9 cellular contexts compared by ENCODE assay signal in the genomic region with DNA sequence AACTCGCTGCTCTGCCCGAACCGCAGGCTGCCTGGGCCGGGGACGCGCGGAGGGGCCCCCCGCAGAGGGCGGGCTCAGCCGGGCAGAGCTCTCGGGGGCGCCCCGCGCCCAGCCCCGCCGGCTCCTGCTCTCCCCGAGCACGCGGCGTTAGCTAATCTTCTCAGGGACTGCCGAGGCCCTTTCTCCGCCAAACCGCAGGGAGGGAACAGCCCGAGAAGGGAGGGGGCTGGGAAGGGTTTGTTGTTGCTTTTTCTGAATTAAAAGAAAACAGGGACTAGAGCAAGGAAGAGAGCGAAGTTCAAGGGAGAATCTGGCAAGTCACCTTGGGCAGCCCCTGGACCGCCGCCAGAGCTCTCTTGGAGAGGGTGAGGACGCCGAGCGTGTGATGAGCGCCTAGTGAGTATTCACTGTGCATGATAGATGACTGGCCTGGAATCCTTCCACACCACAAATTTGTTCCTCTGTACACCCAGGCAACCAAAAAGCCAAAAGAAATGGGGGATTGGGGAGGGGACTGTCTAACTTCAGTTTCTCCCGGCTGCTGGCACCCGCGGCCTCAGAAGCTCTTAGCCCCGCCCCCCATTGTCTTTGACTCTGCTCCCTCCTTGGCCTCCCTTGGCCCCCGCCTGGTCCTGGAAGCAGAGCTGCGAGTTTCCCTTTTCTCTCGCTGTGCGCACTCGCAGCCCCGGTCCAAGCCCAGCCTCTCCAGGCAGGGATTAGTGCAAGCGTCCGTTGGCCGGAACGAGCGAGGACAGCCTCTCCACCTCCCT. TPM values are rescaled to one million over a fixed set of nuclear protein-coding genes. Genes with fewer than 3 reads are reported as not detected.
DNase-seq lines count a peak whose midpoint lies in the region; ATAC-seq and TF ChIP-seq lines count a peak whose summit lies in the region.
"Had no signal": no experiment of that assay in that cellular context is flagged by ENCODE, and none has a peak within 500 bp of the region (broad histone marks: within the 10 kb centered on the region; RNA-seq: fewer than 3 reads in every experiment).

No MANE protein-coding gene starts in this region.

- peaks cover 14% of the 10 kb centered on the region for H3K27me3 ChIP-seq in mammary epithelial cell (ENCODE audit: insufficient read depth, low read length)
- peaks cover 30% of the 10 kb centered on the region for H3K27me3 ChIP-seq in iPS-18a (ENCODE audit: control insufficient read depth, insufficient read depth, low read length)

- no TSS peak for BruUV-seq in mammary epithelial cell (replicated peaks; lab: Mats Ljungman, UMichigan)

- peak overlapping the region; percentile 30 for H2AFZ ChIP-seq in mammary epithelial cell (ENCODE audit: low read depth, low read length)

- 5% methylated on average over 22 of the region's 46 CpGs for WGBS in mammary epithelial cell (ENCODE audit: low coverage, missing lambda C conversion rate)

- no peak for TF ChIP-seq CTCF in mammary epithelial cell (conservative IDR thresholded peaks at IDR 0.05 in 1 of 2, IDR thresholded peaks at IDR 0.05 in 1 of 2; ENCODE audit: extremely low read depth in 1 of 2, insufficient read depth in 1 of 2, low read depth in 1 of 2, low read length in 2 of 2)

- peak; percentile 71 for DNase-seq in DMS 273 (lab: John Stamatoyannopoulos, UW; ENCODE audit: unreplicated experiment)
- peak; percentile 32 for DNase-seq in RKO (ENCODE audit: low spot score)
- peak; percentile 83 for DNase-seq in mammary epithelial cell
- peak; percentile 94 for DNase-seq in sciatic nerve (ENCODE audit: low spot score)
- DNase-seq in NCI-H524 (lab: John Stamatoyannopoulos, UW) = no peak

- in situ Hi-C loops in mammary epithelial cell (cut with MboI; ENCODE audit: low sequenced_read_pairs in 2 of 2) = loop anchor here in 1 of 2 donors (10.0 to 25.0 kb wide), 2 partner anchors 221 to 536 kb away; no protein-coding TSS in a partner anchor

- peak overlapping the region in 2 of 3 experiments; percentile 17 to 18 for H3K4me3 ChIP-seq in mammary epithelial cell (replicated peaks in 1 of 3; ENCODE audit: insufficient read depth in 1 of 3, low read depth in 2 of 3, low read length in 3 of 3)
- H3K4me3 ChIP-seq in iPS-18a (ENCODE audit: low read length) = peak overlapping the region; percentile 70

- CTCF ChIA-PET in mammary epithelial cell (lab: Charles Lee; ENCODE audit: low non-redundant PET) = interaction anchor here (0.5 to 0.8 kb wide), 3 partner anchors 9 to 220 kb away, joined by 3 to 4 read pairs (median 4); no protein-coding TSS in a partner anchor

- intact Hi-C loops in mammary epithelial cell (cut with micrococcal nuclease) = no loop called here
- intact Hi-C loops in sciatic nerve (cut with DNase I) = no loop called here

- H3K9ac ChIP-seq in mammary epithelial cell (ENCODE audit: insufficient read depth, low read length) (no peak overlapping the region), iPS-18a (ENCODE audit: low read length) (peak overlapping the region; percentile 49)

- ATAC-seq in HG02610 (IDR thresholded peaks at IDR 0.05; ENCODE audit: unreplicated experiment) (peak; percentile 79), sciatic nerve (peak; percentile 96), HG02970 (IDR thresholded peaks at IDR 0.05; ENCODE audit: low FRiP score, unreplicated experiment) (no peak)

- H3K27ac ChIP-seq in mammary epithelial cell (ENCODE audit: insufficient read depth, low read depth, low read length) (no peak overlapping the region), iPS-18a (ENCODE audit: low read length) (no peak overlapping the region)

- H3K4me2 ChIP-seq in mammary epithelial cell (ENCODE audit: insufficient read depth, low read depth, low read length) = peak overlapping the region; percentile 82

- H3K9me3 ChIP-seq in mammary epithelial cell (replicated peaks; ENCODE audit: insufficient read depth, low read length) (no peaks in the 10 kb centered on the region), iPS-18a (ENCODE audit: control insufficient read depth, low read depth, low read length) (no peaks in the 10 kb centered on the region)

- H3K79me2 ChIP-seq in mammary epithelial cell (ENCODE audit: insufficient read depth, low read length) = no peaks in the 10 kb centered on the region

- H4K20me1 ChIP-seq in mammary epithelial cell (ENCODE audit: insufficient read depth, low read length) = no peaks in the 10 kb centered on the region

- dilution Hi-C loops in mammary epithelial cell (cut with HindIII; ENCODE audit: low sequenced_read_pairs) = no loop called here

- H3K36me3 ChIP-seq in mammary epithelial cell (ENCODE audit: insufficient read depth, low read length) (no peaks in the 10 kb centered on the region), iPS-18a (ENCODE audit: control insufficient read depth, low read depth, low read length) (no peaks in the 10 kb centered on the region)

- H3K4me1 ChIP-seq in mammary epithelial cell (ENCODE audit: insufficient read depth, low read length) = peaks cover 10% of the 10 kb centered on the region
- H3K4me1 ChIP-seq in iPS-18a (ENCODE audit: control insufficient read depth, low read depth, low read length) = peaks cover 6% of the 10 kb centered on the region

RNA-seq across cellular contexts. Expression of gene LMX1A, which starts 19.7 kb away (rescaled TPM):
- not detected for total RNA-seq in mammary epithelial cell
- not detected for polyA plus RNA-seq in mammary epithelial cell
- polyA minus RNA-seq in mammary epithelial cell = not detected
- 0.22 TPM for total RNA-seq in sciatic nerve
- total RNA-seq: NCI-H460 had no signal

Comparison
In these comparisons a context has a peak if more than half of its experiments do, and no peak if none do; other contexts are left out.
1. DNase-seq: peak in DMS 273 (single experiment), RKO (single experiment), mammary epithelial cell (single experiment) and sciatic nerve (single experiment); none in NCI-H524 (0 of 2).